8 cellular contexts compared by ENCODE assay signal in the genomic region with DNA sequence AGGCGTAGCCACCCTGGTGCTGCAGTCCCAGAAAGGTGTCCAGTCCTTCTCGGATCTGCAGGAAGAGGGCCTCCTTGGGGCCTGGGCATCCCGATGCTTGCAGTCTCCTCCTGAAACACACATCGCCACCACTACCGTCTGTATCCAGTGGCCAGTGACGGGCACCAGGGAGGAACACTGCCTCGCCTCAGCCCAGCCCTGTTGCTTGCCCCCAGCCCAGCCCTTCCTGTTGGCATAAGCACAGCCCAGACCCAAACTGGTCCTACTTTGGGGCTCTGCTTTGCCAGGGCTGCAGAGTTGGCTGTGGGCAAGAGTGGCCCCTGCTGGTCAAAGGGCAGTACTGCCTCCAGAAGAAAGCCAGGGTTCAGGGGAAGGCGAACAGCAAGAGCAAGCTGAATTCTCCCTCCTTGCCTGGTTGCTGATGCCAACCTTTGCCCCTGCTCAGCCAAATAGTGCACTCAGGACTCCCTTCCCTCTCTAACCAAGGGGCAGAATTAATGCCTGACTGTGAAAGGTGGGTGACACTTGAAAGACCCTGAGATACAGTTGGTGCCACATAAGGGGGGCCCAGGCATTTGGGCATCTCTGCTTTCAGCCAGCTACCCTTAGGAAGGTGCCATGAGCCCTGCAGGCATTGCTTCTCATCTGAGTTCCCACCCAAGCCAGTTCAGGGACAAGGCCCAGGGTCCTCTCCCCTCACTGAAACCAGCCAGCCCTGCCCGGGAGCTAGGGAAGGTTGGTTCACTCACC. TPM values are rescaled to one million over a fixed set of nuclear protein-coding genes. Genes with fewer than 3 reads are reported as not detected.
DNase-seq lines count a peak whose midpoint lies in the region; ATAC-seq lines count a peak whose summit lies in the region.

No MANE protein-coding gene starts in this region.

- no peak overlapping the region for H3K18ac ChIP-seq in mesendoderm (ENCODE audit: low read length)

- CTCF ChIA-PET in activated CD4-positive, alpha-beta memory T cell treated with anti-CD3 and anti-CD28 coated beads, Interleukin-2, amount 10 ng/mL, durations not matched to agents 7 days and 5 days (lab: Charles Lee), result interaction anchor here (0.6 to 4.9 kb wide), 30 partner anchors 8 to 341 kb away, joined by 3 to 80 read pairs (median 4); a partner anchor contains a TSS

- H3K36me3 ChIP-seq in effector memory CD4-positive, alpha-beta T cell (ENCODE audit: control insufficient read depth, insufficient read depth, low read length), result no peaks in the 10 kb centered on the region
- H3K36me3 ChIP-seq in mesendoderm (ENCODE audit: control insufficient read depth, insufficient read depth, low read length), result no peaks in the 10 kb centered on the region

- no peak overlapping the region for H2AK5ac ChIP-seq in mesendoderm (ENCODE audit: low read length)

- no peaks in the 10 kb centered on the region for H3K27me3 ChIP-seq in effector memory CD4-positive, alpha-beta T cell (replicated peaks; ENCODE audit: control insufficient read depth, insufficient read depth, low read length, poor library complexity, severe bottlenecking)
- H3K27me3 ChIP-seq in mesendoderm (ENCODE audit: insufficient read depth, low read length, poor library complexity), result no peaks in the 10 kb centered on the region

- H3K36me3 Mint-ChIP-seq in activated CD4-positive, alpha-beta memory T cell treated with anti-CD3 and anti-CD28 coated beads, Interleukin-2, amount 10 ng/mL, durations not matched to agents 7 days and 5 days (ENCODE audit: low read depth), result no peaks in the 10 kb centered on the region

- no peak overlapping the region for H3K23ac ChIP-seq in mesendoderm (ENCODE audit: low read length)

- H3K4ac ChIP-seq in mesendoderm (ENCODE audit: low read depth, low read length), result no peak overlapping the region

- no peak overlapping the region for H4K8ac ChIP-seq in mesendoderm (ENCODE audit: low read depth, low read length)

- H3K27me3 Mint-ChIP-seq in activated CD4-positive, alpha-beta memory T cell treated with anti-CD3 and anti-CD28 coated beads, Interleukin-2, amount 10 ng/mL, durations not matched to agents 7 days and 5 days, result no peaks in the 10 kb centered on the region

- H2BK15ac ChIP-seq in mesendoderm (replicated peaks; ENCODE audit: low read depth), result no peak overlapping the region

- peak; percentile 58 for ATAC-seq in HG03097 (IDR thresholded peaks at IDR 0.05; ENCODE audit: low FRiP score, unreplicated experiment)
- no peak for ATAC-seq in HG03139 (IDR thresholded peaks at IDR 0.05; ENCODE audit: unreplicated experiment)

- no peaks in the 10 kb centered on the region for H3K79me2 ChIP-seq in mesendoderm (ENCODE audit: control insufficient read depth, insufficient read depth, low read length)

- no peak overlapping the region for H3K4me3 Mint-ChIP-seq in activated CD4-positive, alpha-beta memory T cell treated with anti-CD3 and anti-CD28 coated beads, Interleukin-2, amount 10 ng/mL, durations not matched to agents 7 days and 5 days

- peak; percentile 76 for DNase-seq in EL
- DNase-seq in NCI-H526 treated with DMSO at 0.1 percent for 48 hours (lab: John Stamatoyannopoulos, UW), result peak; percentile 62
- peak; percentile 85 for DNase-seq in activated CD4-positive, alpha-beta memory T cell treated with anti-CD3 and anti-CD28 coated beads, Interleukin-2, amount 10 ng/mL, durations not matched to agents 7 days and 5 days
- DNase-seq in effector memory CD4-positive, alpha-beta T cell, result peak; percentile 61 to 68 (median 62)
- DNase-seq in mesendoderm, result peak; percentile 75
- peak; percentile 62 for DNase-seq in stimulated activated CD8-positive, alpha-beta memory T cell treated with anti-CD3 and anti-CD28 coated beads, Interleukin-12 subunit alpha, Interleukin-12 subunit beta, amount 100 ng/mL, for 1 hour (ENCODE audit: low read depth)

- H2BK5ac ChIP-seq in mesendoderm (ENCODE audit: low read length), result no peak overlapping the region

- no peak overlapping the region for H3K4me2 ChIP-seq in mesendoderm (ENCODE audit: low read length)

- H3K79me1 ChIP-seq in mesendoderm (ENCODE audit: low read length), result no peaks in the 10 kb centered on the region

- no CpG with 5 or more reads among the region's 9 CpGs for WGBS in mesendoderm (ENCODE audit: extremely low coverage, insufficient coverage, low lambda C conversion rate)

- no peak overlapping the region for H4K5ac ChIP-seq in mesendoderm (ENCODE audit: low read length)

- H3K9me3 Mint-ChIP-seq in activated CD4-positive, alpha-beta memory T cell treated with anti-CD3 and anti-CD28 coated beads, Interleukin-2, amount 10 ng/mL, durations not matched to agents 7 days and 5 days, result no peaks in the 10 kb centered on the region

- no peak overlapping the region for H2BK120ac ChIP-seq in mesendoderm (ENCODE audit: low read depth, low read length)

- H3K27ac Mint-ChIP-seq in activated CD4-positive, alpha-beta memory T cell treated with anti-CD3 and anti-CD28 coated beads, Interleukin-2, amount 10 ng/mL, durations not matched to agents 7 days and 5 days, result no peak overlapping the region

- H3K9me3 ChIP-seq in effector memory CD4-positive, alpha-beta T cell (ENCODE audit: control insufficient read depth, low read length), result no peaks in the 10 kb centered on the region

- no peak overlapping the region for H3K56ac ChIP-seq in mesendoderm (ENCODE audit: low read length)

- no peak overlapping the region for H3K4me3 ChIP-seq in effector memory CD4-positive, alpha-beta T cell (ENCODE audit: insufficient read depth, low read depth, low read length, poor library complexity, severe bottlenecking)
- H3K4me3 ChIP-seq in mesendoderm (ENCODE audit: low read length), result no peak overlapping the region

- H3K27ac ChIP-seq in effector memory CD4-positive, alpha-beta T cell (ENCODE audit: insufficient read depth, low read length, poor library complexity, severe bottlenecking), result no peak overlapping the region
- H3K27ac ChIP-seq in mesendoderm (ENCODE audit: low read depth, low read length), result no peak overlapping the region

- peaks cover 9% of the 10 kb centered on the region for H3K4me1 ChIP-seq in effector memory CD4-positive, alpha-beta T cell (ENCODE audit: control insufficient read depth, insufficient read depth, low read length, poor library complexity, severe bottlenecking)
- H3K4me1 ChIP-seq in mesendoderm (ENCODE audit: control insufficient read depth, low read depth, low read length), result no peaks in the 10 kb centered on the region

- H3K4me1 Mint-ChIP-seq in activated CD4-positive, alpha-beta memory T cell treated with anti-CD3 and anti-CD28 coated beads, Interleukin-2, amount 10 ng/mL, durations not matched to agents 7 days and 5 days, result peaks cover 23% of the 10 kb centered on the region

- no peak overlapping the region for H3K9ac ChIP-seq in mesendoderm (ENCODE audit: low read length)

- POLR2A ChIA-PET in activated CD4-positive, alpha-beta memory T cell treated with anti-CD3 and anti-CD28 coated beads, Interleukin-2, amount 10 ng/mL, durations not matched to agents 7 days and 5 days (lab: Charles Lee), result interaction anchor here (0.9 to 3.7 kb wide), 10 partner anchors 11 to 77 kb away, joined by 3 to 25 read pairs (median 4); a partner anchor contains a TSS

RNA-seq across cellular contexts. Expression of a gene that starts 11.1 kb away (rescaled TPM):
- total RNA-seq in activated CD4-positive, alpha-beta memory T cell treated with anti-CD3 and anti-CD28 coated beads, Interleukin-2, amount 10 ng/mL, durations not matched to agents 7 days and 5 days, result 100 to 1,000 TPM; 159 to 164 TPM
- 28.6 TPM for polyA plus RNA-seq in mesendoderm (2013, experiment 1 of 2)
- 27.5 TPM for polyA plus RNA-seq in mesendoderm (2013, experiment 2 of 2)

RNA-seq across cellular contexts. Expression of a gene that starts 31.3 kb away (rescaled TPM):
- total RNA-seq in activated CD4-positive, alpha-beta memory T cell treated with anti-CD3 and anti-CD28 coated beads, Interleukin-2, amount 10 ng/mL, durations not matched to agents 7 days and 5 days, result 100 to 1,000 TPM; 262 to 268 TPM
- polyA plus RNA-seq in mesendoderm (2013, experiment 1 of 2), result 289 TPM
- polyA plus RNA-seq in mesendoderm (2013, experiment 2 of 2), result 291 TPM

RNA-seq across cellular contexts. Expression of a gene that starts 48.0 kb away (rescaled TPM):
- not detected for total RNA-seq in activated CD4-positive, alpha-beta memory T cell treated with anti-CD3 and anti-CD28 coated beads, Interleukin-2, amount 10 ng/mL, durations not matched to agents 7 days and 5 days
- not detected for polyA plus RNA-seq in mesendoderm (2013, experiment 1 of 2)
- not detected for polyA plus RNA-seq in mesendoderm (2013, experiment 2 of 2)

RNA-seq across cellular contexts. Expression of a gene that starts 55.2 kb away (rescaled TPM):
- total RNA-seq in activated CD4-positive, alpha-beta memory T cell treated with anti-CD3 and anti-CD28 coated beads, Interleukin-2, amount 10 ng/mL, durations not matched to agents 7 days and 5 days, result 10 to 100 TPM; 63.8 to 71.4 TPM
- polyA plus RNA-seq in mesendoderm (2013, experiment 1 of 2), result 21.5 TPM
- polyA plus RNA-seq in mesendoderm (2013, experiment 2 of 2), result 21.5 TPM
